Comparison of ENCODE assay signal across 1 cellular context in the genomic region with DNA sequence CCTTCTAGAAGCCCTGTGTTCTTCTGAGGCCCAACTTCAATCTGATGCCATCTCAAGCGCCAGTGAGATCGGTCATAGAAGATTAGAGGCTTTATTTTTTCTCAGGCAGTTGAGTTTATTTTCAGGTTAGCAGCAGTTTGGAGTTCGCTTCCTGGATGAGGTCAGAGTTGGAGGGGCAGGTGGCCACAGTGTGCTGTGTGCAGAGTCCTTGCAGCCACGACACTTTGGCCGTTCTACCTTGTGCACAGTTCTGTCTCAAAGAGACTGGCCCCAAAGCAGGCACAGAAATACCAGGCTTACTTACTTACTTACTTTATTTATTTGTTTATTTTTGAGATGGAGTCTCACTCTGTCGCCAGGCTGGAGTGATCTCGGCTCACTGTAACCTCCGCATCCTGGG.
TF ChIP-seq lines count a peak whose summit lies in the region.

No MANE protein-coding gene starts in this region.

TF ChIP-seq in H1, 55 proteins besides CTCF, POLR2A, EP300 and RAD21:
- TF ChIP-seq RFX5 (IDR thresholded peaks at IDR 0.05; ENCODE audit: borderline replicate concordance, low read depth, low read length) (no peak), TBP (IDR thresholded peaks at IDR 0.05; ENCODE audit: low read depth, low read length) (no peak), SIRT6 (IDR thresholded peaks at IDR 0.05; ENCODE audit: low read length) (no peak), CTBP2 (IDR thresholded peaks at IDR 0.05; ENCODE audit: borderline replicate concordance, insufficient read depth, insufficient read length, low read length) (no peak), TAF1 (IDR thresholded peaks at IDR 0.05; ENCODE audit: low read depth, low read length) (no peak), BRCA1 (IDR thresholded peaks at IDR 0.05; ENCODE audit: low read depth, low read length) (no peak), BCL11A (IDR thresholded peaks at IDR 0.05; ENCODE audit: low read depth in 2 of 2, low read length in 2 of 2) (no peak), GTF2F1 (IDR thresholded peaks at IDR 0.05; ENCODE audit: borderline replicate concordance, low read depth, low read length) (no peak), CEBPB (IDR thresholded peaks at IDR 0.05; ENCODE audit: low read depth, low read length) (no peak), RBBP5 (IDR thresholded peaks at IDR 0.05; ENCODE audit: borderline replicate concordance, low read depth, low read length) (no peak), HDAC6 (IDR thresholded peaks at IDR 0.05; ENCODE audit: low read depth, low read length) (no peak)
